8 cellular contexts compared by ENCODE assay signal in genomic region chr16:71810163-71810545, GRCh38. TPM values are rescaled to one million over a fixed set of nuclear protein-coding genes. Genes with fewer than 3 reads are reported as not detected.
DNase-seq lines count a peak whose midpoint lies in the region; ATAC-seq, FAIRE-seq and TF ChIP-seq lines count a peak whose summit lies in the region.
"Not testable (repeated sequence)": the region's sequence is repeated elsewhere in the genome, so short reads cannot be mapped to it uniquely, and the experiment has no call there.

No MANE protein-coding gene starts in this region.

- intact Hi-C loops in mammary epithelial cell (cut with micrococcal nuclease); kidney (cut with DNase I): not testable (repeated sequence)

- DNase-seq in CD4-positive, CD25-positive, alpha-beta regulatory T cell; T-helper 2 cell treated with Interferon-gamma antibody and Interleukin-4, amounts not matched to agents 5 μg/mL and 100 μg/mL, for 36 hours (ENCODE audit: low spot score); mammary epithelial cell; kidney; osteoblast (ENCODE audit: insufficient read length, low spot score, missing footprints); suprapubic skin (ENCODE audit: low spot score in 2 of 2): not testable (repeated sequence)

- H3K9me3 ChIP-seq in CD4-positive, CD25-positive, alpha-beta regulatory T cell (ENCODE audit: control insufficient read depth in 2 of 2, low read length in 2 of 2); mammary epithelial cell (replicated peaks; ENCODE audit: insufficient read depth, low read length); kidney (ENCODE audit: control insufficient read depth in 1 of 2, low read length in 2 of 2); osteoblast (ENCODE audit: low read depth, low read length); suprapubic skin: not testable (repeated sequence)

- H3K4me1 Mint-ChIP-seq in CD4-positive, CD25-positive, alpha-beta regulatory T cell = peaks cover 13 to 35% (median 24%) of the 10 kb centered on the region in 4 donors
- H3K4me1 Mint-ChIP-seq in IgD-negative memory B cell = peaks cover 20 to 26% (median 25%) of the 10 kb centered on the region in 3 donors
- peaks cover 21% of the 10 kb centered on the region for H3K4me1 Mint-ChIP-seq in T-helper 2 cell treated with Interferon-gamma antibody and Interleukin-4, amounts not matched to agents 5 μg/mL and 100 μg/mL, for 36 hours (ENCODE audit: low read depth)
- not testable (repeated sequence) for H3K4me1 Mint-ChIP-seq in activated T-helper 17 cell treated with anti-CD3 and anti-CD28 coated beads, Interleukin-2, amount 50 U/mL, for 72 hours

- ATAC-seq in CD4-positive, CD25-positive, alpha-beta regulatory T cell (ENCODE audit: low read depth in 2 of 2); activated T-helper 17 cell treated with anti-CD3 and anti-CD28 coated beads, Interleukin-2, amount 50 U/mL, for 72 hours (replicated peaks): not testable (repeated sequence)

- not testable (repeated sequence) for H3K4me3 ChIP-seq in CD4-positive, CD25-positive, alpha-beta regulatory T cell (ENCODE audit: low read depth, low read length); mammary epithelial cell (replicated peaks in 1 of 3; ENCODE audit: insufficient read depth in 1 of 3, low read depth in 2 of 3, low read length in 3 of 3); kidney (ENCODE audit: low read length in 2 of 2); osteoblast (ENCODE audit: insufficient read depth, low read length); suprapubic skin

- H3K4me2 ChIP-seq in mammary epithelial cell (ENCODE audit: insufficient read depth, low read depth, low read length); osteoblast (ENCODE audit: insufficient read depth, low read length): not testable (repeated sequence)

- H4K20me1 ChIP-seq in mammary epithelial cell (ENCODE audit: insufficient read depth, low read length) = not testable (repeated sequence)
- peaks cover 17% of the 10 kb centered on the region for H4K20me1 ChIP-seq in osteoblast (ENCODE audit: insufficient read depth, low read length)

- peak overlapping the region; percentile 87 for H2AFZ ChIP-seq in mammary epithelial cell (ENCODE audit: low read depth, low read length)
- H2AFZ ChIP-seq in osteoblast (ENCODE audit: low read length) = not testable (repeated sequence)

- H3K27me3 Mint-ChIP-seq in CD4-positive, CD25-positive, alpha-beta regulatory T cell = peaks cover 11% of the 10 kb centered on the region
- H3K27me3 Mint-ChIP-seq in IgD-negative memory B cell; T-helper 2 cell treated with Interferon-gamma antibody and Interleukin-4, amounts not matched to agents 5 μg/mL and 100 μg/mL, for 36 hours (ENCODE audit: low read depth); activated T-helper 17 cell treated with anti-CD3 and anti-CD28 coated beads, Interleukin-2, amount 50 U/mL, for 72 hours: not testable (repeated sequence)

- WGBS in mammary epithelial cell (ENCODE audit: low coverage, missing lambda C conversion rate) = 98% methylated on average over 9 of the region's 9 CpGs
- WGBS in suprapubic skin = 94% methylated on average over 9 of the region's 9 CpGs

- H3K79me2 ChIP-seq in mammary epithelial cell (ENCODE audit: insufficient read depth, low read length) = peaks cover 37% of the 10 kb centered on the region
- H3K79me2 ChIP-seq in osteoblast (ENCODE audit: insufficient read depth, low read length) = peaks cover 36% of the 10 kb centered on the region

- CTCF ChIA-PET in mammary epithelial cell (lab: Charles Lee; ENCODE audit: low non-redundant PET) = not testable (repeated sequence)

- not testable (repeated sequence) for H3K9me3 Mint-ChIP-seq in CD4-positive, CD25-positive, alpha-beta regulatory T cell; IgD-negative memory B cell; T-helper 2 cell treated with Interferon-gamma antibody and Interleukin-4, amounts not matched to agents 5 μg/mL and 100 μg/mL, for 36 hours; activated T-helper 17 cell treated with anti-CD3 and anti-CD28 coated beads, Interleukin-2, amount 50 U/mL, for 72 hours

- in situ Hi-C loops in mammary epithelial cell (cut with MboI; ENCODE audit: low sequenced_read_pairs in 2 of 2) = not testable (repeated sequence)

- not testable (repeated sequence) for H3K9ac ChIP-seq in mammary epithelial cell (ENCODE audit: insufficient read depth, low read length)
- peak overlapping the region in 1 of 2 donors; percentile 95 for H3K9ac ChIP-seq in kidney (ENCODE audit: low read length in 2 of 2)

- dilution Hi-C loops in mammary epithelial cell (cut with HindIII; ENCODE audit: low sequenced_read_pairs) = not testable (repeated sequence)

- not testable (repeated sequence) for H3K36me3 Mint-ChIP-seq in CD4-positive, CD25-positive, alpha-beta regulatory T cell; IgD-negative memory B cell
- peaks cover 11% of the 10 kb centered on the region for H3K36me3 Mint-ChIP-seq in T-helper 2 cell treated with Interferon-gamma antibody and Interleukin-4, amounts not matched to agents 5 μg/mL and 100 μg/mL, for 36 hours (ENCODE audit: low read depth)
- peaks cover 40% of the 10 kb centered on the region for H3K36me3 Mint-ChIP-seq in activated T-helper 17 cell treated with anti-CD3 and anti-CD28 coated beads, Interleukin-2, amount 50 U/mL, for 72 hours (ENCODE audit: low read depth)

- TF ChIP-seq POLR2A in suprapubic skin (IDR thresholded peaks at IDR 0.05) = not testable (repeated sequence)

- H3K4me3 Mint-ChIP-seq in CD4-positive, CD25-positive, alpha-beta regulatory T cell = peak overlapping the region in 2 of 4 donors; percentile 96 to 100
- peak overlapping the region in 3 of 4 donors; percentile 34 to 97 (median 81) for H3K4me3 Mint-ChIP-seq in IgD-negative memory B cell
- H3K4me3 Mint-ChIP-seq in T-helper 2 cell treated with Interferon-gamma antibody and Interleukin-4, amounts not matched to agents 5 μg/mL and 100 μg/mL, for 36 hours = peak overlapping the region; percentile 38
- H3K4me3 Mint-ChIP-seq in activated T-helper 17 cell treated with anti-CD3 and anti-CD28 coated beads, Interleukin-2, amount 50 U/mL, for 72 hours = peak overlapping the region; percentile 95

- H3K27ac ChIP-seq in CD4-positive, CD25-positive, alpha-beta regulatory T cell (ENCODE audit: insufficient read depth, low read length, poor library complexity, severe bottlenecking); mammary epithelial cell (ENCODE audit: insufficient read depth, low read depth, low read length): not testable (repeated sequence)
- H3K27ac ChIP-seq in kidney (ENCODE audit: low read depth in 2 of 2, low read length in 2 of 2) (peak overlapping the region; percentile 94), osteoblast (ENCODE audit: low read depth, low read length) (peak overlapping the region; percentile 100), suprapubic skin (peak overlapping the region; percentile 89)

- H3K36me3 ChIP-seq in CD4-positive, CD25-positive, alpha-beta regulatory T cell (ENCODE audit: control insufficient read depth, insufficient read depth, low read length); mammary epithelial cell (ENCODE audit: insufficient read depth, low read length); kidney (ENCODE audit: control insufficient read depth in 1 of 2, insufficient read depth in 2 of 2, low read length in 2 of 2); osteoblast (ENCODE audit: insufficient read depth, low read length); suprapubic skin: not testable (repeated sequence)

- TF ChIP-seq EP300 in suprapubic skin (IDR thresholded peaks at IDR 0.05) = not testable (repeated sequence)

- H3K4me1 ChIP-seq in CD4-positive, CD25-positive, alpha-beta regulatory T cell (ENCODE audit: control insufficient read depth, insufficient read depth, low read length, poor library complexity, severe bottlenecking) = peaks cover 32% of the 10 kb centered on the region
- H3K4me1 ChIP-seq in mammary epithelial cell (ENCODE audit: insufficient read depth, low read length) (peaks cover 10% of the 10 kb centered on the region), osteoblast (ENCODE audit: insufficient read depth, low read length) (peaks cover 18% of the 10 kb centered on the region), suprapubic skin (peaks cover 24% of the 10 kb centered on the region)
- not testable (repeated sequence) for H3K4me1 ChIP-seq in kidney (ENCODE audit: control insufficient read depth in 1 of 2, insufficient read depth in 1 of 2, low read depth in 1 of 2, low read length in 2 of 2)

- H3K27ac Mint-ChIP-seq in CD4-positive, CD25-positive, alpha-beta regulatory T cell = peak overlapping the region; percentile 90 to 100 (median 100)
- H3K27ac Mint-ChIP-seq in IgD-negative memory B cell = peak overlapping the region; percentile 99 to 100 (median 100)
- peak overlapping the region; percentile 100 for H3K27ac Mint-ChIP-seq in T-helper 2 cell treated with Interferon-gamma antibody and Interleukin-4, amounts not matched to agents 5 μg/mL and 100 μg/mL, for 36 hours
- peak overlapping the region; percentile 95 for H3K27ac Mint-ChIP-seq in activated T-helper 17 cell treated with anti-CD3 and anti-CD28 coated beads, Interleukin-2, amount 50 U/mL, for 72 hours

- BruUV-seq in mammary epithelial cell (replicated peaks; lab: Mats Ljungman, UMichigan) = not testable (repeated sequence)

- FAIRE-seq in kidney (lab: Jason Lieb, UNC) = not testable (repeated sequence)

- not testable (repeated sequence) for TF ChIP-seq CTCF in mammary epithelial cell (conservative IDR thresholded peaks at IDR 0.05 in 1 of 2, IDR thresholded peaks at IDR 0.05 in 1 of 2; ENCODE audit: extremely low read depth in 1 of 2, insufficient read depth in 1 of 2, low read depth in 1 of 2, low read length in 2 of 2); kidney (IDR thresholded peaks at IDR 0.05; ENCODE audit: borderline replicate concordance, extremely low read depth, insufficient read depth); osteoblast (IDR thresholded peaks at IDR 0.05; ENCODE audit: extremely low read depth, low read depth, low read length); suprapubic skin (IDR thresholded peaks at IDR 0.05)

- not testable (repeated sequence) for H3K27me3 ChIP-seq in CD4-positive, CD25-positive, alpha-beta regulatory T cell (ENCODE audit: control insufficient read depth, insufficient read depth, low read length); mammary epithelial cell (ENCODE audit: insufficient read depth, low read length); osteoblast (ENCODE audit: insufficient read depth, low read length); suprapubic skin

RNA-seq across cellular contexts. Expression of gene AP1G1, which starts 1.5 kb away (rescaled TPM):
- 190 TPM for total RNA-seq in CD4-positive, CD25-positive, alpha-beta regulatory T cell
- polyA plus RNA-seq in CD4-positive, CD25-positive, alpha-beta regulatory T cell = 10 to 100 TPM; 11.7 to 13.9 (median 12.8) TPM
- polyA plus RNA-seq in IgD-negative memory B cell (13.7 TPM), mammary epithelial cell (80.2 TPM), kidney (ENCODE audit: insufficient read depth, low read depth, low replicate concordance) (28.0 TPM)
- total RNA-seq in activated T-helper 17 cell treated with anti-CD3 and anti-CD28 coated beads, Interleukin-2, amount 50 U/mL, for 72 hours = 10 to 100 TPM; 81.7 to 88.7 TPM
- total RNA-seq in mammary epithelial cell (10 to 100 TPM; 80.1 to 95.4 TPM), kidney (111 TPM), osteoblast (82.5 and 104 TPM in 2 replicates), suprapubic skin (100 to 1,000 TPM in 1 of 4 donors, 10 to 100 TPM in 3; 77.1 to 153 (median 86.3) TPM)
- polyA minus RNA-seq in mammary epithelial cell = 170 TPM

RNA-seq across cellular contexts. Expression of gene ATXN1L, which starts 35.6 kb away (rescaled TPM):
- total RNA-seq in CD4-positive, CD25-positive, alpha-beta regulatory T cell = 46.8 TPM
- polyA plus RNA-seq in CD4-positive, CD25-positive, alpha-beta regulatory T cell = 10 to 100 TPM in 2 of 4 donors, 1 to 10 TPM in 2; 7.7 to 14.0 (median 10.3) TPM
- polyA plus RNA-seq in IgD-negative memory B cell = 5.4 TPM
- 10 to 100 TPM; 18.2 to 27.3 TPM for total RNA-seq in activated T-helper 17 cell treated with anti-CD3 and anti-CD28 coated beads, Interleukin-2, amount 50 U/mL, for 72 hours
- 10 to 100 TPM; 15.5 to 16.7 TPM for total RNA-seq in mammary epithelial cell
- polyA plus RNA-seq in mammary epithelial cell = 10.4 TPM
- polyA minus RNA-seq in mammary epithelial cell = 15.9 TPM
- total RNA-seq in kidney = 37.5 TPM
- polyA plus RNA-seq in kidney (ENCODE audit: insufficient read depth, low read depth, low replicate concordance) = 7.4 TPM
- 13.6 and 15.9 TPM in 2 replicates for total RNA-seq in osteoblast
- 10 to 100 TPM; 24.8 to 38.3 (median 35.0) TPM for total RNA-seq in suprapubic skin
